ENCODE assay signal across 15 cellular contexts in genomic region chr4:183140911-183141320, GRCh38. TPM values are rescaled to one million over a fixed set of nuclear protein-coding genes. Genes with fewer than 3 reads are reported as not detected.
DNase-seq lines count a peak whose midpoint lies in the region; TF ChIP-seq lines count a peak whose summit lies in the region.
"Had no signal": no experiment of that assay in that cellular context is flagged by ENCODE, and none has a peak within 500 bp of the region (broad histone marks: within the 10 kb centered on the region; RNA-seq: fewer than 3 reads in every experiment).

No MANE protein-coding gene starts in this region.

- DNase-seq in activated CD4-positive, alpha-beta T cell treated with anti-CD3 and anti-CD28 coated beads, Interleukin-2, amount 10 ng/mL, durations not matched to agents 24 days and 14 days: peak; percentile 37
- no peak for DNase-seq in activated CD4-positive, alpha-beta T cell treated with anti-CD3 and anti-CD28 coated beads for 1 hour
- DNase-seq in SK-MEL-5 (ENCODE audit: low read depth, low spot score): peak; percentile 29
- peak; percentile 82 for DNase-seq in fibroblast of mammary gland (ENCODE audit: low read depth)
- no peak for DNase-seq in smooth muscle cell (lab: John Stamatoyannopoulos, UW; ENCODE audit: unreplicated experiment)
- DNase-seq in stimulated activated naive CD4-positive, alpha-beta T cell treated with Interleukin-2 at 50 U/mL for 16 hours (lab: John Stamatoyannopoulos, UW): no peak
- DNase-seq in stomach: no peak
- no peak for DNase-seq in NCI-H748 (lab: John Stamatoyannopoulos, UW; ENCODE audit: unreplicated experiment)
- DNase-seq: activated T-cell treated with anti-CD3 and anti-CD28 coated beads for 4 hours, Calu3, mucosa of descending colon, NCI-H1048 had no signal

- TF ChIP-seq CTCF in fibroblast of mammary gland (conservative IDR thresholded peaks at IDR 0.05; ENCODE audit: control insufficient read depth, insufficient read depth, low read depth, low read length): no peak
- no peak for TF ChIP-seq CTCF in smooth muscle cell (IDR thresholded peaks at IDR 0.05; ENCODE audit: borderline replicate concordance, insufficient read depth, poor library complexity, severe bottlenecking)
- TF ChIP-seq CTCF in stomach (IDR thresholded peaks at IDR 0.05): no peak

- H3K79me2 ChIP-seq in smooth muscle cell (ENCODE audit: low read depth): peaks cover 66% of the 10 kb centered on the region

- no peaks in the 10 kb centered on the region for H3K27me3 ChIP-seq in smooth muscle cell (ENCODE audit: low read depth)
- H3K27me3 ChIP-seq in stomach: no peaks in the 10 kb centered on the region
- H3K27me3 ChIP-seq: gastroesophageal sphincter, suprapubic skin had no signal

- H3K36me3 Mint-ChIP-seq in activated CD4-positive, alpha-beta T cell treated with anti-CD3 and anti-CD28 coated beads, Interleukin-2, amount 10 ng/mL, durations not matched to agents 24 days and 14 days (ENCODE audit: low read depth): no peaks in the 10 kb centered on the region

- H3K4me1 ChIP-seq in smooth muscle cell (ENCODE audit: low read depth): peaks cover 4% of the 10 kb centered on the region
- H3K4me1 ChIP-seq in stomach: peaks cover 0 to 41% (median 20%) of the 10 kb centered on the region in 4 donors

- peaks cover 7% of the 10 kb centered on the region for H3K27me3 Mint-ChIP-seq in activated CD4-positive, alpha-beta T cell treated with anti-CD3 and anti-CD28 coated beads, Interleukin-2, amount 10 ng/mL, durations not matched to agents 24 days and 14 days

- no peak for TF ChIP-seq EP300 in stomach (IDR thresholded peaks at IDR 0.05)

- TF ChIP-seq POLR2A in stomach (IDR thresholded peaks at IDR 0.05): no peak

- H3K4me3 Mint-ChIP-seq in activated CD4-positive, alpha-beta T cell treated with anti-CD3 and anti-CD28 coated beads, Interleukin-2, amount 10 ng/mL, durations not matched to agents 24 days and 14 days: no peak overlapping the region

- H3K27ac ChIP-seq in smooth muscle cell (ENCODE audit: low read depth) (peak overlapping the region; percentile 37), stomach (no peak overlapping the region)
- H3K27ac ChIP-seq: A549, gastroesophageal sphincter, suprapubic skin had no signal

- H3K9ac ChIP-seq in smooth muscle cell (ENCODE audit: low read depth): no peak overlapping the region

- H3K4me3 ChIP-seq in fibroblast of mammary gland (ENCODE audit: control insufficient read depth, low read depth, low read length) (no peak overlapping the region), smooth muscle cell (no peak overlapping the region), stomach (no peak overlapping the region)
- H3K4me3 ChIP-seq: A549, gastroesophageal sphincter, mucosa of descending colon, suprapubic skin had no signal

- no peak overlapping the region for H2AFZ ChIP-seq in smooth muscle cell (ENCODE audit: low read depth)

- H3K4me1 Mint-ChIP-seq in activated CD4-positive, alpha-beta T cell treated with anti-CD3 and anti-CD28 coated beads, Interleukin-2, amount 10 ng/mL, durations not matched to agents 24 days and 14 days: no peaks in the 10 kb centered on the region

- H3K9me3 ChIP-seq in smooth muscle cell (replicated peaks; ENCODE audit: low read depth): no peaks in the 10 kb centered on the region
- no peaks in the 10 kb centered on the region for H3K9me3 ChIP-seq in stomach
- H3K9me3 ChIP-seq: A549, gastroesophageal sphincter, mucosa of descending colon, suprapubic skin had no signal

- in situ Hi-C loops in SK-MEL-5 (cut with HindIII; ENCODE audit: low pct_unique_long_range_greater_than_20kb, low sequenced_read_pairs): no loop called here

- intact Hi-C loops in activated CD4-positive, alpha-beta T cell treated with anti-CD3 and anti-CD28 coated beads, Interleukin-2, amount 10 ng/mL, durations not matched to agents 24 days and 14 days (cut with micrococcal nuclease): no loop called here
- intact Hi-C loops in stomach (cut with DNase I; ENCODE audit: low total_unique reads): no loop called here

- no peak overlapping the region for H3K27ac Mint-ChIP-seq in activated CD4-positive, alpha-beta T cell treated with anti-CD3 and anti-CD28 coated beads, Interleukin-2, amount 10 ng/mL, durations not matched to agents 24 days and 14 days

- no peaks in the 10 kb centered on the region for H3F3A ChIP-seq in smooth muscle cell (ENCODE audit: low read depth)

- peaks cover 93% of the 10 kb centered on the region for H4K20me1 ChIP-seq in smooth muscle cell (ENCODE audit: low read depth)

- H3K4me2 ChIP-seq in smooth muscle cell: peak overlapping the region; percentile 19
- H3K4me2 ChIP-seq: A549 had no signal

- 44% methylated on average over 2 of the region's 2 CpGs for WGBS in smooth muscle cell (ENCODE audit: low lambda C conversion rate)
- 64 to 73% (median 71%) methylated on average over 2 of the region's 2 CpGs for WGBS in stomach, 5 donors

- no peaks in the 10 kb centered on the region for H3K9me3 Mint-ChIP-seq in activated CD4-positive, alpha-beta T cell treated with anti-CD3 and anti-CD28 coated beads, Interleukin-2, amount 10 ng/mL, durations not matched to agents 24 days and 14 days

- H3K36me3 ChIP-seq in smooth muscle cell (ENCODE audit: low read depth) (no peaks in the 10 kb centered on the region), stomach (no peaks in the 10 kb centered on the region)
- H3K36me3 ChIP-seq: gastroesophageal sphincter, suprapubic skin had no signal

RNA-seq across cellular contexts. Expression of gene WWC2, which starts 41.9 kb away (rescaled TPM):
- 0.40 and 0.45 TPM in 2 replicates for total RNA-seq in activated CD4-positive, alpha-beta T cell treated with anti-CD3 and anti-CD28 coated beads, Interleukin-2, amount 10 ng/mL, durations not matched to agents 24 days and 14 days
- 10.8 and 12.7 TPM in 2 replicates for total RNA-seq in SK-MEL-5 (2014; rRNA removed; shearing (Covaris generic))
- polyA plus RNA-seq in SK-MEL-5 (2015; cell fraction: cytosol; rRNA removed): 16.6 and 21.1 TPM in 2 replicates
- 58.9 and 83.4 TPM in 2 replicates for polyA plus RNA-seq in SK-MEL-5 (2015; cell fraction: nucleus; rRNA removed)
- 13.5 and 18.1 TPM in 2 replicates for total RNA-seq in smooth muscle cell
- polyA plus RNA-seq in smooth muscle cell: 11.2 TPM in 2 replicates
- 10 to 100 TPM; 30.9 to 59.1 (median 35.4) TPM for total RNA-seq in stomach
- polyA plus RNA-seq in stomach: 1 to 10 TPM; 2.6 to 6.0 (median 4.9) TPM

Comparison
In these comparisons a context has a peak if more than half of its experiments do, and no peak if none do; other contexts are left out.
1. DNase-seq: peak in activated CD4-positive, alpha-beta T cell treated with anti-CD3 and anti-CD28 coated beads, Interleukin-2, amount 10 ng/mL, durations not matched to agents 24 days and 14 days (single experiment), SK-MEL-5 (single experiment) and fibroblast of mammary gland (single experiment); none in activated CD4-positive, alpha-beta T cell treated with anti-CD3 and anti-CD28 coated beads for 1 hour (single experiment), smooth muscle cell (single experiment), stimulated activated naive CD4-positive, alpha-beta T cell treated with Interleukin-2 at 50 U/mL for 16 hours (single experiment), stomach (single experiment) and NCI-H748 (single experiment).